ENCODE assay signal across 1 cellular context in the genomic region with DNA sequence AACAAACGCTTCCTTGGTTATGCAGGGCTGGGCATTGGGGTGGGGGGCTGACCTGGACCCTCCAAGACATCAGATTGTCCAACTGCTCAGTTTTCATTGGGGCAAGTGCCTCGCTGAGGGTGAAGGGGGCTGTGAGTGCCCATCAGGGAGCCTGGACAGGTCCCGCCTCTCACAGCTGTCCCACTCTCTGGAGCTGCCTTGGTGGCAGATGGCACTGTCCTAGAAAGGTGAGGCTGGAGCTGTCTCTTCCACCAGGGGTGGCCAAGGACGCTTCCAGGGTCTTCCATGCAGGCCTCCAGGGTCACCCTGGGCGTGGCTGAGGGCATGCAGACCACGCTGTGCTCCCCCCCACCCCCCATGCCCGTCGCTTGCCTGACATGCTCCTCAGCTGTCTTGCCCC.
TF ChIP-seq lines count a peak whose summit lies in the region.

No MANE protein-coding gene starts in this region.

TF ChIP-seq in liver, 16 proteins besides CTCF, POLR2A, EP300 and RAD21 (continued from another document):
- TF ChIP-seq, protein P1, sequence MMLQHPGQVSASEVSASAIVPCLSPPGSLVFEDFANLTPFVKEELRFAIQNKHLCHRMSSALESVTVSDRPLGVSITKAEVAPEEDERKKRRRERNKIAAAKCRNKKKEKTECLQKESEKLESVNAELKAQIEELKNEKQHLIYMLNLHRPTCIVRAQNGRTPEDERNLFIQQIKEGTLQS (IDR thresholded peaks at IDR 0.05) = no peak
- TF ChIP-seq FOXA1 (IDR thresholded peaks at IDR 0.05) (no peak), GABPA (IDR thresholded peaks at IDR 0.05 in 1 of 2, conservative IDR thresholded peaks at IDR 0.05 in 1 of 2) (no peak)
